In the genomic region with DNA sequence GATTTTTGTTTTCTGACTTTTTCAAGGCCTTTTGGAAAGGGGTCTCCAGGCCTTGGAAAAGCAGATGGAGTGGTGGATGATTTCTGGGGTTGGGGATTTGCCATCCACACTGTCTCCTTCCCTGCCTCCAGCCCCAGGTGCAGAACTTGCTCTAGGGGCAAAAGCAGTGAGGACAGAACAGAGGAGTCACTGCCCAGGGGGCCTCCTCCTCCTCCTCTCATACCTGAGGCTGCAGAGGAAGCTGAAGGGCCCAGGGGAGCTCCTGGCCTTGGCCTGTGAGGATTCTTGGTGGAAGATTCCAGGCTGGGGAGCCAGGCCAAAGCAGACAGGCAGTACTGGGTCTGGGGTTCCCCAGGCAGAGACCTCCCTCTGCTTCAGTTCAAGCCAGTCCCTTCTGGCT, we compare ENCODE assay signal across 6 cellular contexts.
"Had no signal": no experiment of that assay in that cellular context is flagged by ENCODE, and none has a peak within 500 bp of the region (broad histone marks: within the 10 kb centered on the region; RNA-seq: fewer than 3 reads in every experiment).

No MANE protein-coding gene starts in this region.

- DNase-seq: H9, HCEC 1CT, HFFc6, KG1 had no signal

- H3K4me3 ChIP-seq: GM23338 had no signal

- H3K27ac ChIP-seq: HL-60 had no signal
